27 cellular contexts compared by ENCODE assay signal in genomic region chr18:21830533-21830932, GRCh38.
DNase-seq lines count a peak whose midpoint lies in the region; ATAC-seq and TF ChIP-seq lines count a peak whose summit lies in the region.
"Had no signal": no experiment of that assay in that cellular context is flagged by ENCODE, and none has a peak within 500 bp of the region (broad histone marks: within the 10 kb centered on the region; RNA-seq: fewer than 3 reads in every experiment).

No MANE protein-coding gene starts in this region.

- TF ChIP-seq CTCF in right atrium auricular region (IDR thresholded peaks at IDR 0.05): no peak

- DNase-seq in right atrium auricular region (ENCODE audit: low spot score): no peak
- no peak for DNase-seq in left ventricle myocardium superior
- no peak for DNase-seq in UCSD-AML1 (lab: John Stamatoyannopoulos, UW; ENCODE audit: unreplicated experiment)
- no peak for DNase-seq in central memory CD4-positive, alpha-beta T cell
- DNase-seq in iPS-NIHi11 (ENCODE audit: low spot score): no peak
- DNase-seq: activated CD4-positive, alpha-beta T cell treated with anti-CD3 and anti-CD28 coated beads, Interleukin-2, amount 10 ng/mL, durations not matched to agents 24 days and 14 days; activated naive CD4-positive, alpha-beta T cell; activated T-cell treated with anti-CD3 and anti-CD28 coated beads, Interleukin-2, amount 50 U/mL, for 24 hours; body of pancreas; CD8-positive, alpha-beta memory T cell; DMS 273 treated with DMSO at 0.1 percent for 48 hours; EL; left colon; NCI-H1092; NCI-H187 treated with DMSO at 0.1 percent for 48 hours; NCI-H526 treated with DMSO at 0.1 percent for 48 hours; SIG-M5; stimulated activated CD4-positive, alpha-beta T cell treated with anti-CD3 and anti-CD28 coated beads, Interleukin-4, amount 100 ng/mL, for 24 hours; SW 1271; T-helper 9 cell had no signal

- H3K9me3 ChIP-seq in right atrium auricular region (no peaks in the 10 kb centered on the region), iPS-20b (ENCODE audit: insufficient read depth, low read depth, low read length) (no peaks in the 10 kb centered on the region), skeletal muscle tissue (ENCODE audit: control insufficient read depth in 3 of 3, low read length in 3 of 3) (no peaks in the 10 kb centered on the region)
- H3K9me3 ChIP-seq: body of pancreas, suprapubic skin, vagina had no signal

- intact Hi-C loops in left ventricle myocardium superior (cut with micrococcal nuclease): no loop called here

- H3K36me3 ChIP-seq in right atrium auricular region (peaks cover 23% of the 10 kb centered on the region), iPS-20b (ENCODE audit: insufficient read depth, low read depth, low read length) (peaks cover 8% of the 10 kb centered on the region; the same call in 1 of the 2 replicates), skeletal muscle tissue (ENCODE audit: control insufficient read depth in 3 of 3, insufficient read depth in 3 of 3, low read length in 3 of 3) (peaks cover 20 to 25% (median 24%) of the 10 kb centered on the region in 3 donors)
- H3K36me3 ChIP-seq: suprapubic skin, vagina had no signal

- H3K4me1 ChIP-seq in right atrium auricular region: peaks cover 0 to 17% of the 10 kb centered on the region in 2 donors
- H3K4me1 ChIP-seq in iPS-20b (ENCODE audit: insufficient read depth, low read length): peaks cover 3% of the 10 kb centered on the region; the same call in 1 of the 2 replicates
- H3K4me1 ChIP-seq in skeletal muscle tissue (ENCODE audit: control insufficient read depth in 3 of 3, insufficient read depth in 3 of 3, low read length in 3 of 3): peaks cover 6 to 8% (median 6%) of the 10 kb centered on the region in 3 donors
- H3K4me1 ChIP-seq: suprapubic skin had no signal

- H3K9ac ChIP-seq in iPS-20b (ENCODE audit: low read depth, low read length) (peak overlapping the region; percentile 19; the same call in 1 of the 2 replicates), skeletal muscle tissue (ENCODE audit: low read depth in 1 of 3, low read length in 3 of 3) (peak overlapping the region; percentile 72 to 86 (median 81))

- H3K4me3 ChIP-seq in right atrium auricular region (peak overlapping the region; percentile 45 to 48), iPS-20b (ENCODE audit: low read length) (no peak overlapping the region), skeletal muscle tissue (ENCODE audit: low read length in 3 of 3) (peak overlapping the region; percentile 60 to 84 (median 77))
- H3K4me3 ChIP-seq: body of pancreas, suprapubic skin, vagina had no signal

- peak overlapping the region; percentile 64 to 80 for H3K27ac ChIP-seq in right atrium auricular region
- no peak overlapping the region for H3K27ac ChIP-seq in iPS-20b (ENCODE audit: low read length)
- H3K27ac ChIP-seq in skeletal muscle tissue (ENCODE audit: low read depth, low read length): peak overlapping the region; percentile 93
- H3K27ac ChIP-seq: body of pancreas, suprapubic skin had no signal

- no peak for ATAC-seq in left ventricle myocardium superior
- no peak for ATAC-seq in HG03378 (IDR thresholded peaks at IDR 0.05; ENCODE audit: unreplicated experiment)
- ATAC-seq: body of pancreas; left colon; natural killer cell treated with Interleukin-12 subunit alpha and Interleukin-12 subunit beta and Interleukin-15 and Interleukin-18, amount 100 ng/mL, for 72 hours; stimulated activated effector memory CD8-positive, alpha-beta T cell treated with anti-CD3 and anti-CD28 coated beads, Interleukin-12 subunit alpha, Interleukin-12 subunit beta, amount 100 ng/mL, for 72 hours had no signal

- H3K27me3 ChIP-seq in right atrium auricular region (no peaks in the 10 kb centered on the region), iPS-20b (ENCODE audit: insufficient read depth, low read length) (no peaks in the 10 kb centered on the region), skeletal muscle tissue (ENCODE audit: control insufficient read depth in 3 of 3, insufficient read depth in 3 of 3, low read length in 3 of 3) (no peaks in the 10 kb centered on the region)
- H3K27me3 ChIP-seq: body of pancreas, suprapubic skin, vagina had no signal
